8 cellular contexts compared by ENCODE assay signal in the genomic region with DNA sequence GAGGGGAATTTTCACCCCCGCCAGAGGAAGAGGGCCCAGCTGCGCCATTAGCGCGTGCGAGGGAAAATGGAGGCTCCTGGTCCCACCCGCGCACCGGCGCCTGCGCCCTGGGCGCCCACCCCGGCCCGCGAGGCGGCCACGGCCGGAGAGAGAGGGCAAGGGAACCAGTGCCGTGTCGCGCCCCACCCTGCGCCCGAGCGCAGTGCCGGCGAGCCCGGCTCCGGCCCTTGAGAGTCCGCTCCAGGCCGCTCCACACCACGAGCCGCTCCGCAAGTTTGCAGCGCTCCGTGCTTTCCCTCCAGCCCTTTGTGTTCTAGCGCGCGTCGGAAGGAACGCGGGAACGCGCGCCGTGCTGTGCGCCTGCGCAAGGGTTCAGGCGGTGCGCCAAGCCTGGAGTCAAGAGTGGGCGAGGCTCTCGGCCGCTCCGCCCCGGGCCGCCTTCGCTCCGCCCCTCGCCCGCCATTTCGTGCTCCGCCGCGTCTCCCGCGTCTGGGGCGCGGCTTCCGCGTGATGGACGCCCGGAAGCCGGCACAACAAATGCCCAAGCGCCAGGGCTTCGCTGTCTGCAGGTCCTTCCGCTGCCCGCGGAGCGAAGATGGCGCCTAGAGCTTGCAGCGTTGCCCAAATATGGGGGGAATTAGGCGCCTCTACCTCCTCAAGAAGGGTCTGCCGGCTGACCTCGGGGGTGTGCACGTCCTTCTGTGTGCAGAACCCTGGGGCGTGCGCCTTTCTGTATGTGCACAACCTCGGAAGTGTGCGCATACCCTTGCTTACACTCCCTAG.
DNase-seq lines count a peak whose midpoint lies in the region; ATAC-seq and TF ChIP-seq lines count a peak whose summit lies in the region.

No MANE protein-coding gene starts in this region.

- H3K27me3 ChIP-seq in layer of hippocampus (ENCODE audit: control insufficient read depth, insufficient read depth, low read length) = no peaks in the 10 kb centered on the region

- peak overlapping the region; percentile 56 for H3K4me3 ChIP-seq in choroid plexus epithelial cell (ENCODE audit: low read depth, low read length)

- peak; percentile 78 for ATAC-seq in HG02759 (IDR thresholded peaks at IDR 0.05; ENCODE audit: unreplicated experiment)

- DNase-seq in GM13977 (ENCODE audit: low spot score) (peak; percentile 98), NCI-H187 (lab: John Stamatoyannopoulos, UW) (peak; percentile 86), choroid plexus epithelial cell (ENCODE audit: low read depth) (peak; percentile 98), NCI-H510A (lab: John Stamatoyannopoulos, UW) (no peak)
- DNase-seq in activated CD4-positive, alpha-beta T cell treated with anti-CD3 and anti-CD28 coated beads for 4 hours = peak; percentile 94
- DNase-seq in stimulated activated CD4-positive, alpha-beta T cell treated with anti-CD3 and anti-CD28 coated beads, Interleukin-1b, Interleukin-23, amount 100 ng/mL, for 1 hour (ENCODE audit: low read depth in 2 of 2) = peak; percentile 92 to 95

- TF ChIP-seq CTCF in GM13977 (IDR thresholded peaks at IDR 0.05; ENCODE audit: extremely low read depth, insufficient read depth, missing control alignments) = no peak
- no peak for TF ChIP-seq CTCF in choroid plexus epithelial cell (conservative IDR thresholded peaks at IDR 0.05; ENCODE audit: low read depth, low read length)

- H3K27ac ChIP-seq in layer of hippocampus (ENCODE audit: low read depth, low read length) = peak overlapping the region; percentile 95

- in situ Hi-C loops in GM13977 (cut with MboI; ENCODE audit: low pct_unique_long_range_greater_than_20kb, low sequenced_read_pairs, unreplicated experiment) = loop anchor here (5.0 kb wide), 1 partner anchor 45 kb away; no protein-coding TSS in a partner anchor
